In genomic region chr15:62935300-62936081, GRCh38 we compare ENCODE assay signal across 1 cellular context.
A peak's percentile ranks its signal among the peaks of the same experiment; 100 is the strongest.
TF ChIP-seq lines count a peak whose summit lies in the region.

No MANE protein-coding gene starts in this region.

TF ChIP-seq in liver, 16 proteins besides CTCF, POLR2A, EP300 and RAD21 (continued from another document):
- peak; percentile 78 for TF ChIP-seq ZBTB33 (IDR thresholded peaks at IDR 0.05)
